ENCODE assay signal across 15 cellular contexts in the genomic region with DNA sequence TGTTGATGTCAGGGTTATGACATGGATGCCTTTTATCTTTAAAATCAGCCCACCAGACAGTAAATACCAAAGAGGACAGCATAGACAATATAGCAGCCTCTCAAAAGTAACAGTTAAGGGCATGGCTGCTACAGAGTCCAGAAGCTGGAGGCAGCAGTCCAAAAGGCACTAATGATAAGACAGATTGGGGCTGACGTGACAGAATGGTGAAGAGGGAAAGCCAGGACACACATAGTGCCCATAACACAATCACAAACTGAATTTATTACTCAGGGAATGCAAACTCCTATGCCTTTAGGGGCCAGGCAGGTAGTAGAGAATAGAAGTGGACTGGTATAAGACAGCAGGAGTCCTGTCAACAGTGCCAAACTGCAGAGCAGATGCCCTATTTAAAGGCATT. TPM values are rescaled to one million over a fixed set of nuclear protein-coding genes. Genes with fewer than 3 reads are reported as not detected.
DNase-seq lines count a peak whose midpoint lies in the region; ATAC-seq and TF ChIP-seq lines count a peak whose summit lies in the region.
"Had no signal": no experiment of that assay in that cellular context is flagged by ENCODE, and none has a peak within 500 bp of the region (broad histone marks: within the 10 kb centered on the region; RNA-seq: fewer than 3 reads in every experiment).

No MANE protein-coding gene starts in this region.

- 41 to 56% methylated on average over 1 of the region's 1 CpG for WGBS in heart right ventricle, 2 donors
- WGBS in right cardiac atrium: 38% methylated on average over 1 of the region's 1 CpG

- no peak for TF ChIP-seq CTCF in heart right ventricle (IDR thresholded peaks at IDR 0.05)

- H3K4me3 ChIP-seq in heart right ventricle (no peak overlapping the region), right cardiac atrium (ENCODE audit: low read length) (no peak overlapping the region)
- H3K4me3 ChIP-seq: BLaER1 treated with 17β-estradiol and CSF1 and Interleukin-3, amounts not matched to agents 10 nM and 100 nM; GM12878; GM23248 had no signal

- H3K4me1 Mint-ChIP-seq in activated T-helper 1 cell treated with anti-CD3 and anti-CD28 coated beads, Interleukin-12 subunit alpha, Interleukin-12 subunit beta, Interleukin-2, Interleukin-4 antibody, amounts not matched to agents 30 ng/mL and 10 ng/mL and 1 ng/mL, durations not matched to agents 14 hours and 24 hours and 36 hours (ENCODE audit: low read depth): peaks cover 9% of the 10 kb centered on the region

- H3K36me3 ChIP-seq in heart right ventricle: peaks cover 0 to 100% (median 37%) of the 10 kb centered on the region in 9 donors

- DNase-seq in G401 (ENCODE audit: low spot score) (peak; percentile 54), cerebellum (ENCODE audit: low spot score) (peak; percentile 8), heart right ventricle (peak in 1 of 2 donors; percentile 49), right cardiac atrium (no peak), NCI-H82 (lab: John Stamatoyannopoulos, UW) (no peak)
- no peak for DNase-seq in activated T-helper 1 cell treated with anti-CD3 and anti-CD28 coated beads, Interleukin-12 subunit alpha, Interleukin-12 subunit beta, Interleukin-2, Interleukin-4 antibody, amounts not matched to agents 30 ng/mL and 10 ng/mL and 1 ng/mL, durations not matched to agents 14 hours and 24 hours and 36 hours (ENCODE audit: low spot score)
- DNase-seq: 8988T; ACHN; CD4-positive, CD25-positive, alpha-beta regulatory T cell; DMS 273 treated with DMSO at 0.1 percent for 48 hours; GM23248 had no signal

- H3K4me1 ChIP-seq in heart right ventricle (peaks cover 0 to 29% (median 12%) of the 10 kb centered on the region in 9 donors), right cardiac atrium (ENCODE audit: control insufficient read depth, insufficient read depth, low read length) (no peaks in the 10 kb centered on the region)
- H3K4me1 ChIP-seq: BLaER1 treated with 17β-estradiol and CSF1 and Interleukin-3, amounts not matched to agents 10 nM and 100 nM had no signal

- in situ Hi-C loops in G401 (cut with HindIII; ENCODE audit: low sequenced_read_pairs): no loop called here

- intact Hi-C loops in heart right ventricle (cut with DNase I): loop anchor here in 1 of 10 donors (5.0 kb wide), 1 partner anchor 163 kb away; no protein-coding TSS in a partner anchor
- intact Hi-C loops in right cardiac atrium (cut with DNase I): loop anchor here in 1 of 4 donors (10.0 kb wide), 1 partner anchor 60 kb away; no protein-coding TSS in a partner anchor
- intact Hi-C loops in activated T-helper 1 cell treated with anti-CD3 and anti-CD28 coated beads, Interleukin-12 subunit alpha, Interleukin-12 subunit beta, Interleukin-2, Interleukin-4 antibody, amounts not matched to agents 30 ng/mL and 10 ng/mL and 1 ng/mL, durations not matched to agents 14 hours and 24 hours and 36 hours (cut with micrococcal nuclease): no loop called here

- H3K9me3 ChIP-seq in heart right ventricle (no peaks in the 10 kb centered on the region), right cardiac atrium (ENCODE audit: control insufficient read depth, low read length) (no peaks in the 10 kb centered on the region)
- H3K9me3 ChIP-seq: BLaER1 treated with 17β-estradiol and CSF1 and Interleukin-3, amounts not matched to agents 10 nM and 100 nM had no signal

- H3K27me3 Mint-ChIP-seq in activated T-helper 1 cell treated with anti-CD3 and anti-CD28 coated beads, Interleukin-12 subunit alpha, Interleukin-12 subunit beta, Interleukin-2, Interleukin-4 antibody, amounts not matched to agents 30 ng/mL and 10 ng/mL and 1 ng/mL, durations not matched to agents 14 hours and 24 hours and 36 hours (ENCODE audit: insufficient read depth): no peaks in the 10 kb centered on the region
- H3K27me3 Mint-ChIP-seq: CD4-positive, CD25-positive, alpha-beta regulatory T cell had no signal

- no peaks in the 10 kb centered on the region for H3K27me3 ChIP-seq in heart right ventricle
- no peaks in the 10 kb centered on the region for H3K27me3 ChIP-seq in right cardiac atrium (ENCODE audit: control insufficient read depth, insufficient read depth)
- H3K27me3 ChIP-seq: BLaER1 treated with 17β-estradiol and CSF1 and Interleukin-3, amounts not matched to agents 10 nM and 100 nM had no signal

- H3K36me3 Mint-ChIP-seq in activated T-helper 1 cell treated with anti-CD3 and anti-CD28 coated beads, Interleukin-12 subunit alpha, Interleukin-12 subunit beta, Interleukin-2, Interleukin-4 antibody, amounts not matched to agents 30 ng/mL and 10 ng/mL and 1 ng/mL, durations not matched to agents 14 hours and 24 hours and 36 hours (ENCODE audit: low read depth): peaks cover 27% of the 10 kb centered on the region

- no peaks in the 10 kb centered on the region for H3K9me3 Mint-ChIP-seq in activated T-helper 1 cell treated with anti-CD3 and anti-CD28 coated beads, Interleukin-12 subunit alpha, Interleukin-12 subunit beta, Interleukin-2, Interleukin-4 antibody, amounts not matched to agents 30 ng/mL and 10 ng/mL and 1 ng/mL, durations not matched to agents 14 hours and 24 hours and 36 hours
- H3K9me3 Mint-ChIP-seq: CD4-positive, CD25-positive, alpha-beta regulatory T cell had no signal

- H3K27ac ChIP-seq in heart right ventricle (peak overlapping the region in 8 of 10 donors; percentile 11 to 65 (median 44)), right cardiac atrium (ENCODE audit: low read length) (peak overlapping the region; percentile 71)
- H3K27ac ChIP-seq: BLaER1 treated with 17β-estradiol and CSF1 and Interleukin-3, amounts not matched to agents 10 nM and 100 nM; GM23248 had no signal

- no peak overlapping the region for H3K27ac Mint-ChIP-seq in activated T-helper 1 cell treated with anti-CD3 and anti-CD28 coated beads, Interleukin-12 subunit alpha, Interleukin-12 subunit beta, Interleukin-2, Interleukin-4 antibody, amounts not matched to agents 30 ng/mL and 10 ng/mL and 1 ng/mL, durations not matched to agents 14 hours and 24 hours and 36 hours
- H3K27ac Mint-ChIP-seq: CD4-positive, CD25-positive, alpha-beta regulatory T cell had no signal

- no peak overlapping the region for H3K4me3 Mint-ChIP-seq in activated T-helper 1 cell treated with anti-CD3 and anti-CD28 coated beads, Interleukin-12 subunit alpha, Interleukin-12 subunit beta, Interleukin-2, Interleukin-4 antibody, amounts not matched to agents 30 ng/mL and 10 ng/mL and 1 ng/mL, durations not matched to agents 14 hours and 24 hours and 36 hours
- H3K4me3 Mint-ChIP-seq: CD4-positive, CD25-positive, alpha-beta regulatory T cell had no signal

- ATAC-seq in heart right ventricle (peak; percentile 69 to 95 (median 88)), right cardiac atrium (peak; percentile 77 to 85), GM18858 (IDR thresholded peaks at IDR 0.05; ENCODE audit: unreplicated experiment) (no peak)
- ATAC-seq: GM12878, HCT116 had no signal

RNA-seq across cellular contexts. Expression of gene TP53INP2, which starts 40.7 kb away (rescaled TPM):
- total RNA-seq in G401 (2014; rRNA removed; shearing (Covaris generic)): 3.6 and 4.6 TPM in 2 replicates
- 5.6 TPM for total RNA-seq in cerebellum
- 100 to 1,000 TPM in 8 of 10 donors, 10 to 100 TPM in 2; 73.4 to 174 (median 136) TPM for total RNA-seq in heart right ventricle
- 10 to 100 TPM; 31.7 to 48.8 TPM for polyA plus RNA-seq in heart right ventricle
- total RNA-seq in right cardiac atrium: 100 to 1,000 TPM in 2 of 4 donors, 10 to 100 TPM in 2; 72.7 to 133 (median 113) TPM
- 72.0 TPM for polyA plus RNA-seq in right cardiac atrium
- total RNA-seq in activated T-helper 1 cell treated with anti-CD3 and anti-CD28 coated beads, Interleukin-12 subunit alpha, Interleukin-12 subunit beta, Interleukin-2, Interleukin-4 antibody, amounts not matched to agents 30 ng/mL and 10 ng/mL and 1 ng/mL, durations not matched to agents 14 hours and 24 hours and 36 hours: 3.2 and 3.5 TPM in 2 replicates

Comparison
In these comparisons a context has a peak if more than half of its experiments do, and no peak if none do; other contexts are left out.
1. DNase-seq: peak in G401 (single experiment) and cerebellum (single experiment); none in right cardiac atrium (0 of 3), activated T-helper 1 cell treated with anti-CD3 and anti-CD28 coated beads, Interleukin-12 subunit alpha, Interleukin-12 subunit beta, Interleukin-2, Interleukin-4 antibody, amounts not matched to agents 30 ng/mL and 10 ng/mL and 1 ng/mL, durations not matched to agents 14 hours and 24 hours and 36 hours (single experiment) and NCI-H82 (single experiment).
2. RNA of gene TP53INP2, which starts 40.7 kb away (total RNA-seq): 73.4 to 174 TPM in heart right ventricle and 72.7 to 133 TPM in right cardiac atrium; 5.6 TPM in cerebellum (single experiment), 3.6 to 4.6 TPM in G401 and 3.2 to 3.5 TPM in activated T-helper 1 cell treated with anti-CD3 and anti-CD28 coated beads, Interleukin-12 subunit alpha, Interleukin-12 subunit beta, Interleukin-2, Interleukin-4 antibody, amounts not matched to agents 30 ng/mL and 10 ng/mL and 1 ng/mL, durations not matched to agents 14 hours and 24 hours and 36 hours; every median in the first group is over 10 times any median in the second.